ENCODE assay signal across 15 cellular contexts in genomic region chr11:12433571-12434061, GRCh38.
A peak's percentile ranks its signal among the peaks of the same experiment; 100 is the strongest.
DNase-seq lines count a peak whose midpoint lies in the region; ATAC-seq and TF ChIP-seq lines count a peak whose summit lies in the region.
"Had no signal": no experiment of that assay in that cellular context is flagged by ENCODE, and none has a peak within 500 bp of the region (broad histone marks: within the 10 kb centered on the region; RNA-seq: fewer than 3 reads in every experiment).

No MANE protein-coding gene starts in this region.

- peak overlapping the region; percentile 92 for H3K27ac ChIP-seq in SK-N-MC
- peak overlapping the region; percentile 99 for H3K27ac ChIP-seq in rectal smooth muscle tissue (ENCODE audit: low read depth, low read length)

- no peak for ATAC-seq in HG03039 (IDR thresholded peaks at IDR 0.05; ENCODE audit: unreplicated experiment)
- ATAC-seq in HG02759 (IDR thresholded peaks at IDR 0.05; ENCODE audit: unreplicated experiment) = no peak
- ATAC-seq in HG03439 (IDR thresholded peaks at IDR 0.05; ENCODE audit: unreplicated experiment) = no peak
- ATAC-seq: stimulated activated naive B cell treated with anti-CD40 and anti-IgM and Interleukin-4, amounts not matched to agents 10 μg/mL and 1 μg/mL and 100 μg/mL, for 72 hours had no signal

- H3K27me3 ChIP-seq in rectal smooth muscle tissue (ENCODE audit: control insufficient read depth, insufficient read depth, low read length) = no peaks in the 10 kb centered on the region

- H3K4me3 ChIP-seq in SK-N-MC = peak overlapping the region; percentile 64
- H3K4me3 ChIP-seq in rectal smooth muscle tissue (ENCODE audit: low read length) = peak overlapping the region; percentile 32

- DNase-seq in AG09319 (ENCODE audit: extremely low read depth, low read depth) = peak; percentile 91
- no peak for DNase-seq in SK-N-MC (ENCODE audit: low read depth, low spot score)
- DNase-seq in fibroblast of peridontal ligament (ENCODE audit: extremely low read depth) = peak; percentile 99
- DNase-seq in NCI-H1436 (lab: John Stamatoyannopoulos, UW) = no peak
- DNase-seq: activated T-cell treated with anti-CD3 and anti-CD28 coated beads, Interleukin-2, amount 50 U/mL, for 24 hours; CD4-positive, CD25-positive, alpha-beta regulatory T cell; dermis blood vessel endothelial cell; MM.1S; NCI-H774; stimulated activated naive B cell treated with anti-CD40 and anti-IgM and Interleukin-4, amounts not matched to agents 10 μg/mL and 1 μg/mL and 100 μg/mL, for 72 hours; T1000 had no signal

- H3K9ac ChIP-seq in SK-N-MC (ENCODE audit: insufficient read length) (peak overlapping the region; percentile 66), rectal smooth muscle tissue (ENCODE audit: low read length) (no peak overlapping the region)

- H3K4me1 ChIP-seq in rectal smooth muscle tissue (ENCODE audit: control insufficient read depth, insufficient read depth, low read length) = peaks cover 68% of the 10 kb centered on the region

- H3K36me3 ChIP-seq in SK-N-MC (ENCODE audit: insufficient read depth, low read length) (no peaks in the 10 kb centered on the region), rectal smooth muscle tissue (ENCODE audit: control insufficient read depth, insufficient read depth, low read length) (no peaks in the 10 kb centered on the region)

- TF ChIP-seq CTCF in AG09319 (IDR thresholded peaks at IDR 0.05; ENCODE audit: low read depth, low read length) = no peak

- H3K9me3 ChIP-seq in SK-N-MC (ENCODE audit: low read depth, low read length) = no peaks in the 10 kb centered on the region

Comparison
In these comparisons a context has a peak if more than half of its experiments do, and no peak if none do; other contexts are left out.
1. DNase-seq: peak in AG09319 (single experiment) and fibroblast of peridontal ligament (single experiment); none in SK-N-MC (single experiment) and NCI-H1436 (single experiment).